In genomic region chr3:125110016-125110875, GRCh38 we compare ENCODE assay signal across 9 cellular contexts. TPM values are rescaled to one million over a fixed set of nuclear protein-coding genes. Genes with fewer than 3 reads are reported as not detected.
DNase-seq lines count a peak whose midpoint lies in the region; ATAC-seq, FAIRE-seq and TF ChIP-seq lines count a peak whose summit lies in the region.
"Had no signal": no experiment of that assay in that cellular context is flagged by ENCODE, and none has a peak within 500 bp of the region (broad histone marks: within the 10 kb centered on the region; RNA-seq: fewer than 3 reads in every experiment).

No MANE protein-coding gene starts in this region.

- no peaks in the 10 kb centered on the region for H3K27me3 ChIP-seq in CD4-positive, CD25-positive, alpha-beta regulatory T cell (ENCODE audit: control insufficient read depth, insufficient read depth, low read length)

- no peak overlapping the region for H3K27ac ChIP-seq in CD4-positive, CD25-positive, alpha-beta regulatory T cell (ENCODE audit: insufficient read depth, low read length, poor library complexity, severe bottlenecking)

- H3K4me3 Mint-ChIP-seq in CD4-positive, CD25-positive, alpha-beta regulatory T cell: no peak overlapping the region
- H3K4me3 Mint-ChIP-seq in activated T-helper 2 cell treated with anti-CD3 and anti-CD28 coated beads, Interferon-gamma antibody, Interleukin-2, Interleukin-4, amounts not matched to agents 10 μg/mL and 5 μg/mL and 100 μg/mL, durations not matched to agents 14 hours and 24 hours and 36 hours (ENCODE audit: low read depth): no peak overlapping the region
- no peak overlapping the region for H3K4me3 Mint-ChIP-seq in nephron progenitor cell
- H3K4me3 Mint-ChIP-seq: activated naive CD4-positive, alpha-beta T cell treated with anti-CD3 and anti-CD28 coated beads, Interleukin-2, amount 50 U/mL, for 24 hours had no signal

- H3K36me3 Mint-ChIP-seq in CD4-positive, CD25-positive, alpha-beta regulatory T cell: no peaks in the 10 kb centered on the region
- peaks cover 1% of the 10 kb centered on the region for H3K36me3 Mint-ChIP-seq in activated T-helper 2 cell treated with anti-CD3 and anti-CD28 coated beads, Interferon-gamma antibody, Interleukin-2, Interleukin-4, amounts not matched to agents 10 μg/mL and 5 μg/mL and 100 μg/mL, durations not matched to agents 14 hours and 24 hours and 36 hours (ENCODE audit: low read depth)
- H3K36me3 Mint-ChIP-seq in nephron progenitor cell (ENCODE audit: low read depth): peaks cover 1% of the 10 kb centered on the region
- H3K36me3 Mint-ChIP-seq: activated naive CD4-positive, alpha-beta T cell treated with anti-CD3 and anti-CD28 coated beads, Interleukin-2, amount 50 U/mL, for 24 hours had no signal

- H3K4me1 Mint-ChIP-seq in CD4-positive, CD25-positive, alpha-beta regulatory T cell: no peaks in the 10 kb centered on the region
- peaks cover 52% of the 10 kb centered on the region for H3K4me1 Mint-ChIP-seq in activated T-helper 2 cell treated with anti-CD3 and anti-CD28 coated beads, Interferon-gamma antibody, Interleukin-2, Interleukin-4, amounts not matched to agents 10 μg/mL and 5 μg/mL and 100 μg/mL, durations not matched to agents 14 hours and 24 hours and 36 hours (ENCODE audit: low read depth)
- H3K4me1 Mint-ChIP-seq in nephron progenitor cell: peaks cover 24% of the 10 kb centered on the region

- peaks cover 0 to 4% (median 0%) of the 10 kb centered on the region in 7 donors for H3K9me3 Mint-ChIP-seq in CD4-positive, CD25-positive, alpha-beta regulatory T cell
- H3K9me3 Mint-ChIP-seq in activated T-helper 2 cell treated with anti-CD3 and anti-CD28 coated beads, Interferon-gamma antibody, Interleukin-2, Interleukin-4, amounts not matched to agents 10 μg/mL and 5 μg/mL and 100 μg/mL, durations not matched to agents 14 hours and 24 hours and 36 hours: peaks cover 4% of the 10 kb centered on the region
- H3K9me3 Mint-ChIP-seq in nephron progenitor cell: peaks cover 1% of the 10 kb centered on the region
- H3K9me3 Mint-ChIP-seq: activated naive CD4-positive, alpha-beta T cell treated with anti-CD3 and anti-CD28 coated beads, Interleukin-2, amount 50 U/mL, for 24 hours had no signal

- H3K27ac Mint-ChIP-seq in CD4-positive, CD25-positive, alpha-beta regulatory T cell: no peak overlapping the region
- peak overlapping the region; percentile 78 for H3K27ac Mint-ChIP-seq in activated T-helper 2 cell treated with anti-CD3 and anti-CD28 coated beads, Interferon-gamma antibody, Interleukin-2, Interleukin-4, amounts not matched to agents 10 μg/mL and 5 μg/mL and 100 μg/mL, durations not matched to agents 14 hours and 24 hours and 36 hours
- H3K27ac Mint-ChIP-seq in nephron progenitor cell: no peak overlapping the region
- H3K27ac Mint-ChIP-seq: activated naive CD4-positive, alpha-beta T cell treated with anti-CD3 and anti-CD28 coated beads, Interleukin-2, amount 50 U/mL, for 24 hours had no signal

- H3K9me3 ChIP-seq in CD4-positive, CD25-positive, alpha-beta regulatory T cell (ENCODE audit: control insufficient read depth in 2 of 2, low read length in 2 of 2): no peaks in the 10 kb centered on the region

- peak in 1 of 3 donors; percentile 19 for DNase-seq in CD4-positive, CD25-positive, alpha-beta regulatory T cell
- DNase-seq in HTR-8/SVneo (ENCODE audit: insufficient read length, low spot score) (peak; percentile 75), kidney tubule cell (ENCODE audit: low spot score) (peak; percentile 89), nephron progenitor cell (no peak), NCI-H345 treated with DMSO at 0.1 percent for 48 hours (lab: John Stamatoyannopoulos, UW; ENCODE audit: unreplicated experiment) (no peak), NCI-H146 treated with DMSO at 0.1 percent for 48 hours (lab: John Stamatoyannopoulos, UW; ENCODE audit: unreplicated experiment) (no peak), superior temporal gyrus (ENCODE audit: extremely low spot score) (no peak)
- no peak for DNase-seq in activated T-helper 2 cell treated with anti-CD3 and anti-CD28 coated beads, Interferon-gamma antibody, Interleukin-2, Interleukin-4, amounts not matched to agents 10 μg/mL and 5 μg/mL and 100 μg/mL, durations not matched to agents 14 hours and 24 hours and 36 hours (ENCODE audit: low spot score)

- no peak for TF ChIP-seq CTCF in nephron progenitor cell (IDR thresholded peaks at IDR 0.05)

- no peaks in the 10 kb centered on the region for H3K36me3 ChIP-seq in CD4-positive, CD25-positive, alpha-beta regulatory T cell (ENCODE audit: control insufficient read depth, insufficient read depth, low read length)

- ATAC-seq in CD4-positive, CD25-positive, alpha-beta regulatory T cell (ENCODE audit: low read depth in 2 of 2): peak; percentile 52 to 72

- intact Hi-C loops in activated T-helper 2 cell treated with anti-CD3 and anti-CD28 coated beads, Interferon-gamma antibody, Interleukin-2, Interleukin-4, amounts not matched to agents 10 μg/mL and 5 μg/mL and 100 μg/mL, durations not matched to agents 14 hours and 24 hours and 36 hours (cut with micrococcal nuclease): loop anchor here (1.0 kb wide), 5 partner anchors 11 to 122 kb away; no protein-coding TSS in a partner anchor

- FAIRE-seq in HTR-8/SVneo (lab: Jason Lieb, UNC): peak; percentile 13

- H3K27me3 Mint-ChIP-seq in CD4-positive, CD25-positive, alpha-beta regulatory T cell: peaks cover 12% of the 10 kb centered on the region
- H3K27me3 Mint-ChIP-seq in activated T-helper 2 cell treated with anti-CD3 and anti-CD28 coated beads, Interferon-gamma antibody, Interleukin-2, Interleukin-4, amounts not matched to agents 10 μg/mL and 5 μg/mL and 100 μg/mL, durations not matched to agents 14 hours and 24 hours and 36 hours (ENCODE audit: low read depth): peaks cover 36% of the 10 kb centered on the region
- H3K27me3 Mint-ChIP-seq in nephron progenitor cell (ENCODE audit: low read depth, poor library complexity): peaks cover 4% of the 10 kb centered on the region
- H3K27me3 Mint-ChIP-seq: activated naive CD4-positive, alpha-beta T cell treated with anti-CD3 and anti-CD28 coated beads, Interleukin-2, amount 50 U/mL, for 24 hours had no signal

- H3K4me1 ChIP-seq in CD4-positive, CD25-positive, alpha-beta regulatory T cell (ENCODE audit: control insufficient read depth, insufficient read depth, low read length, poor library complexity, severe bottlenecking): no peaks in the 10 kb centered on the region

- no peak overlapping the region for H3K4me3 ChIP-seq in CD4-positive, CD25-positive, alpha-beta regulatory T cell (ENCODE audit: low read depth, low read length)

RNA-seq across cellular contexts. Expression of gene HEG1, which starts 54.4 kb away (rescaled TPM):
- total RNA-seq in CD4-positive, CD25-positive, alpha-beta regulatory T cell: 24.8 TPM
- polyA plus RNA-seq in CD4-positive, CD25-positive, alpha-beta regulatory T cell: 1 to 10 TPM in 3 of 4 donors, under 1 TPM in 1; 0.95 to 3.4 (median 2.1) TPM
- total RNA-seq in activated T-helper 2 cell treated with anti-CD3 and anti-CD28 coated beads, Interferon-gamma antibody, Interleukin-2, Interleukin-4, amounts not matched to agents 10 μg/mL and 5 μg/mL and 100 μg/mL, durations not matched to agents 14 hours and 24 hours and 36 hours: 58.0 and 59.1 TPM in 2 replicates

Comparison
In these comparisons a context has a peak if more than half of its experiments do, and no peak if none do; other contexts are left out.
1. DNase-seq: peak in HTR-8/SVneo (single experiment) and kidney tubule cell (single experiment); none in activated T-helper 2 cell treated with anti-CD3 and anti-CD28 coated beads, Interferon-gamma antibody, Interleukin-2, Interleukin-4, amounts not matched to agents 10 μg/mL and 5 μg/mL and 100 μg/mL, durations not matched to agents 14 hours and 24 hours and 36 hours (single experiment), nephron progenitor cell (single experiment), NCI-H345 treated with DMSO at 0.1 percent for 48 hours (single experiment), NCI-H146 treated with DMSO at 0.1 percent for 48 hours (single experiment) and superior temporal gyrus (single experiment).